Comparison of ENCODE assay signal across 8 cellular contexts in genomic region chr19:54137114-54137912, GRCh38.
A peak's percentile ranks its signal among the peaks of the same experiment; 100 is the strongest.
DNase-seq lines count a peak whose midpoint lies in the region; ATAC-seq lines count a peak whose summit lies in the region.

Gene CNOT3, plus strand, starts transcription at chr19:54137762. Its CDS starts 5,217 bp downstream, at chr19:54142979.

- peak; percentile 70 for ATAC-seq in GM19372 (IDR thresholded peaks at IDR 0.05; ENCODE audit: low read depth, unreplicated experiment)
- ATAC-seq in HG03558 (IDR thresholded peaks at IDR 0.05; ENCODE audit: extremely low read depth, unreplicated experiment): peak; percentile 64

- DNase-seq in C1 segment of cervical spinal cord (lab: John Stamatoyannopoulos, UW) (peak; percentile 96 to 100 (median 100)), NCI-H748 treated with DMSO at 0.1 percent for 48 hours (lab: John Stamatoyannopoulos, UW) (peak; percentile 100), dedifferentiated amniotic fluid mesenchymal stem cell (ENCODE audit: extremely low spot score) (peak; percentile 100), left kidney (ENCODE audit: low read depth, low spot score) (peak; percentile 100)
- DNase-seq in activated CD4-positive, alpha-beta T cell treated with anti-CD3 and anti-CD28 coated beads, Interleukin-2, amount 50 U/mL, for 24 hours (ENCODE audit: low read depth in 1 of 2, low spot score in 1 of 2): peak; percentile 92 to 99
- peak; percentile 98 for DNase-seq in stimulated activated CD4-positive, alpha-beta T cell treated with anti-CD3 and anti-CD28 coated beads, Interleukin-2, amount 100 ng/mL, for 24 hours

Comparison
In these comparisons a context has a peak if more than half of its experiments do, and no peak if none do; other contexts are left out.
1. Peak in every context shown above with its lines: DNase-seq and ATAC-seq.